ENCODE assay signal across 1 cellular context in the genomic region with DNA sequence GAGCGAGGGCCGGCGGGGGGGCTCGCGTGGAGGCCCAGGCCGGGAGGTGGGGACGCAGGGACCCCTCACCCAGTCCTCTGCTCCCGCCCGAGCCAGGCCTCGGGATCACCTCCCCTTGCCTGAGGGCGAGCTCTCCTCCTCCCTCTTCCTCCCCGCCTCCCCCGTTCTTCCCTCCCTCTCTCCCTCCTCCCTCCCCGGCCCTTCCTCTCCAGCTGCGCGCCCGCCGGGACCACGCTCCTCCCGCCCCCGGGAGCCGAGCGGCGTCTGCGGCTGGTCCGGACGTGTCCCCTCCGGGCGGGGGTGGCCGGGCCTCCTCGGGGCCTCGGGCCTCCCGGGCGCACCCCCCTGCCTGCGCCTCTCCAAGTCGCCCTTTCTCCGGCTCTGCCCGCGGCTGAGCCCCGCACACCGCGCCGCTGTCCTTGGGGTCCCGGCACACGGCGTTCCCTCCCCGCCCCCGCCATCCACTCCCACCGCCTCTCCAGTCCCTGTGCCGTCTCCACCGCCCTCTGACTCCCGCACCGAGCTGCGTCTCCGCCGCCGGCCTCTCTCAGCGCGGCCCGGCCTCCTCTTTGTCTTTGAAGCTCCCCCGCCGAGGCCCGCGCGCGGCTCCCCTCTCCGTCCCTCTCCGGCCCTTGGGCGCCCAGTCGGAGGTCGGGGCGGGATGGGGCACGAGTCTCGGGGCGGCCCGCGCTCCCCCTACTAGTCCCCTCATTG.
TF ChIP-seq lines count a peak whose summit lies in the region.

No MANE protein-coding gene starts in this region.

TF ChIP-seq in HEK293T, 16 proteins besides CTCF, POLR2A, EP300 and RAD21 (continued from another document):
- no peak for TF ChIP-seq LEF1 (IDR thresholded peaks at IDR 0.05; ENCODE audit: borderline replicate concordance)
TF ChIP-seq in HEK293T: peak in this region for 0.
